29 cellular contexts compared by ENCODE assay signal in the genomic region with DNA sequence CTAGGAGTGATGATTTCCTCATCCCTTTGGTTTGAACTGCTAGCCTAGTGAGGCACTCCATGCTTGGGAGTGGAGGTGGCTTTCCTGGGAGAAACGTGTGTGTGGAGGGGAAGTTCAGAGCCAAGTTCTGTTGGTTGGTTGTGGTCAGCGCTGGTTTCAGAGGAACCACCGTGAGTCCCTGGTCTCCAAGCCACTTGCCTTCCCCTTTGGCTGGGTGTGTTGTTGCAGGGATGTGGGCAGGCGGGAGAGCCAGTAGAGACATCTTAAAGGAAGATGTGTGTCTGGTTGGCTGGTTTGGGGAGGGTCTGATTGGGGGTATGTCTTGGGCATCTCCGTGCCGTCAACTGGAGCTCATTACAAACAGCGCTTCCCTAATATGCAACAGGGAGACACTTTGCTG.
"Had no signal": no experiment of that assay in that cellular context is flagged by ENCODE, and none has a peak within 500 bp of the region (broad histone marks: within the 10 kb centered on the region; RNA-seq: fewer than 3 reads in every experiment).

No MANE protein-coding gene starts in this region.

- H3K27me3 Mint-ChIP-seq: naive thymus-derived CD4-positive, alpha-beta T cell had no signal

- H3K4me2 ChIP-seq: hepatocyte had no signal

- H3K4me1 ChIP-seq: colonic mucosa, esophagus muscularis mucosa, foreskin keratinocyte, gastroesophageal sphincter, pancreas, prostate gland, right atrium auricular region, uterus had no signal

- DNase-seq: colonic mucosa; effector CD8-positive, alpha-beta T cell; foreskin keratinocyte; heart left ventricle; left cardiac atrium; left lung; mesendoderm; midbrain; naive thymus-derived CD4-positive, alpha-beta T cell; occipital lobe; pancreas; stimulated activated CD4-positive, alpha-beta T cell treated with anti-CD3 and anti-CD28 coated beads, Interleukin-2, amount 100 ng/mL, for 24 hours; stimulated activated CD4-positive, alpha-beta T cell treated with anti-CD3 and anti-CD28 coated beads, Interleukin-4, amount 100 ng/mL, for 24 hours; stimulated activated naive CD4-positive, alpha-beta T cell treated with Interleukin-2 at 50 U/mL for 16 hours; stomach; testis; tibial artery; uterus had no signal

- FAIRE-seq: endothelial cell of umbilical vein, pancreas had no signal

- H2AFZ ChIP-seq: hepatocyte had no signal

- H3K27ac ChIP-seq: colonic mucosa, esophagus muscularis mucosa, foreskin keratinocyte, gastroesophageal sphincter, heart left ventricle, hepatocyte, left lung, pancreas, prostate gland, right atrium auricular region, stomach, testis, tibial artery, uterus had no signal

- H3K4me3 Mint-ChIP-seq: dendritic cell treated with granulocyte-macrophage colony-stimulating factor and Interleukin-4, amounts not matched to agents 40 ng/mL and 50 ng/mL, for 4 days; naive thymus-derived CD4-positive, alpha-beta T cell; nephron; stimulated activated effector memory CD8-positive, alpha-beta T cell treated with anti-CD3 and anti-CD28 coated beads, Interleukin-12 subunit alpha, Interleukin-12 subunit beta, amount 100 ng/mL, for 72 hours; type B pancreatic cell had no signal

- H3K4me3 ChIP-seq: colonic mucosa, esophagus muscularis mucosa, gastroesophageal sphincter, heart left ventricle, hepatocyte, left lung, pancreas, prostate gland, right atrium auricular region, stomach, testis, tibial artery, uterus had no signal

- H3K9me3 Mint-ChIP-seq: dendritic cell treated with granulocyte-macrophage colony-stimulating factor and Interleukin-4, amounts not matched to agents 40 ng/mL and 50 ng/mL, for 4 days; naive thymus-derived CD4-positive, alpha-beta T cell; nephron; stimulated activated effector memory CD8-positive, alpha-beta T cell treated with anti-CD3 and anti-CD28 coated beads, Interleukin-12 subunit alpha, Interleukin-12 subunit beta, amount 100 ng/mL, for 72 hours; type B pancreatic cell had no signal

- H3K9me3 ChIP-seq: colonic mucosa, esophagus muscularis mucosa, gastroesophageal sphincter, heart left ventricle, left lung, pancreas, prostate gland, right atrium auricular region, stomach, testis, tibial artery, uterus had no signal

- H3K27ac Mint-ChIP-seq: dendritic cell treated with granulocyte-macrophage colony-stimulating factor and Interleukin-4, amounts not matched to agents 40 ng/mL and 50 ng/mL, for 4 days; naive thymus-derived CD4-positive, alpha-beta T cell; nephron; stimulated activated effector memory CD8-positive, alpha-beta T cell treated with anti-CD3 and anti-CD28 coated beads, Interleukin-12 subunit alpha, Interleukin-12 subunit beta, amount 100 ng/mL, for 72 hours; type B pancreatic cell had no signal

- ATAC-seq: foreskin keratinocyte; gastroesophageal sphincter; heart left ventricle; left cardiac atrium; left lung; naive thymus-derived CD4-positive, alpha-beta T cell; pancreas; sciatic nerve; stimulated activated effector memory CD8-positive, alpha-beta T cell treated with anti-CD3 and anti-CD28 coated beads, Interleukin-12 subunit alpha, Interleukin-12 subunit beta, amount 100 ng/mL, for 72 hours had no signal

- H3K36me3 ChIP-seq: colonic mucosa, esophagus muscularis mucosa, left lung, pancreas, prostate gland, right atrium auricular region, tibial artery, uterus had no signal

- H3K27me3 ChIP-seq: colonic mucosa, esophagus muscularis mucosa, foreskin keratinocyte, gastroesophageal sphincter, heart left ventricle, hepatocyte, left lung, pancreas, right atrium auricular region, stomach, testis, tibial artery, uterus had no signal
